ENCODE assay signal across 27 cellular contexts in the genomic region with DNA sequence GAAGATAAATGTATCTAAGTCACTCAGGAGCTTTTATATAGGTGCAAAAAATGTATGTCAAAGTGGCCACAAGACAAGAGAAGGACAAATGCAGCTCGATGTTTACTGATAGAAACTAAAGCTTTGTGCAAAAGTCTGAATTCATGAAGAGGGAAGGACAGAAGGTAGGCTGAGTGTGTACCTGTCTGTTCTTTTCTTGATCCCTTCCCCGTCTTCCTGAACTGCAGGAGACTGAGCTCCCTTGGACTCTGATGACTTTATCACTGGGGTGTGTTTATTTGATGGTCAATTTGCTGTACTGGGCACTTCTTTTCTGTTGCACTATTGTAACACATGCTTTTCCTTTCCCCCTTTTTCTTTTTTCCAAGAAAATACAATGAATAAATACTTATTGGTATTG. TPM values are rescaled to one million over a fixed set of nuclear protein-coding genes. Genes with fewer than 3 reads are reported as not detected.
DNase-seq lines count a peak whose midpoint lies in the region; ATAC-seq, FAIRE-seq and TF ChIP-seq lines count a peak whose summit lies in the region.
"Had no signal": no experiment of that assay in that cellular context is flagged by ENCODE, and none has a peak within 500 bp of the region (broad histone marks: within the 10 kb centered on the region; RNA-seq: fewer than 3 reads in every experiment).

No MANE protein-coding gene starts in this region.

- BruUV-seq in MCF 10A (replicated peaks; lab: Mats Ljungman, UMichigan), result no TSS peak
- BruUV-seq in mammary epithelial cell (replicated peaks; lab: Mats Ljungman, UMichigan), result no TSS peak

- no peaks in the 10 kb centered on the region for H3K9me3 ChIP-seq in mammary epithelial cell (replicated peaks; ENCODE audit: insufficient read depth, low read length)
- H3K9me3 ChIP-seq in mucosa of descending colon, result no peaks in the 10 kb centered on the region
- H3K9me3 ChIP-seq: A549; BLaER1 treated with 17β-estradiol and CSF1 and Interleukin-3, amounts not matched to agents 10 nM and 100 nM had no signal

- in situ Hi-C loops in mammary epithelial cell (cut with MboI; ENCODE audit: low sequenced_read_pairs in 2 of 2), result no loop called here

- H3K4me1 Mint-ChIP-seq in MCF 10A (ENCODE audit: insufficient read depth, unreplicated experiment), result peaks cover 20% of the 10 kb centered on the region
- H3K4me1 Mint-ChIP-seq: B cell had no signal

- H4K20me1 ChIP-seq in mammary epithelial cell (ENCODE audit: insufficient read depth, low read length), result no peaks in the 10 kb centered on the region
- H4K20me1 ChIP-seq: BLaER1 treated with 17β-estradiol and CSF1 and Interleukin-3, amounts not matched to agents 10 nM and 100 nM had no signal

- H3K27ac ChIP-seq in mammary epithelial cell (ENCODE audit: insufficient read depth, low read depth, low read length), result no peak overlapping the region
- H3K27ac ChIP-seq: 22Rv1; A549; BLaER1 treated with 17β-estradiol and CSF1 and Interleukin-3, amounts not matched to agents 10 nM and 100 nM; C4-2B had no signal

- dilution Hi-C loops in mammary epithelial cell (cut with HindIII; ENCODE audit: low sequenced_read_pairs), result no loop called here

- TF ChIP-seq CTCF in MCF 10A (IDR thresholded peaks at IDR 0.05; ENCODE audit: unreplicated experiment) (no peak), mammary epithelial cell (conservative IDR thresholded peaks at IDR 0.05 in 1 of 2, IDR thresholded peaks at IDR 0.05 in 1 of 2; ENCODE audit: extremely low read depth in 1 of 2, insufficient read depth in 1 of 2, low read depth in 1 of 2, low read length in 2 of 2) (no peak), bronchial epithelial cell (IDR thresholded peaks at IDR 0.05; ENCODE audit: insufficient read depth, low read length, severe bottlenecking) (no peak), mucosa of descending colon (IDR thresholded peaks at IDR 0.05) (no peak)

- peak overlapping the region; percentile 23 for H3K27ac Mint-ChIP-seq in MCF 10A (ENCODE audit: low read depth, unreplicated experiment)
- H3K27ac Mint-ChIP-seq: B cell; CD4-positive, alpha-beta T cell; CD8-positive, alpha-beta T cell had no signal

- peaks cover 6% of the 10 kb centered on the region for H3K36me3 Mint-ChIP-seq in MCF 10A (ENCODE audit: insufficient read depth, unreplicated experiment)

- POLR2A ChIA-PET in MCF 10A (lab: Yijun Ruan, JAX), result interaction anchor here (1.3 kb wide), 1 partner anchor 9 kb away, joined by 4 read pairs; no protein-coding TSS in a partner anchor

- intact Hi-C loops in MCF 10A (cut with micrococcal nuclease), result no loop called here
- intact Hi-C loops in mammary epithelial cell (cut with micrococcal nuclease), result no loop called here
- intact Hi-C loops in mucosa of descending colon (cut with DNase I, micrococcal nuclease), result no loop called here

- WGBS in mammary epithelial cell (ENCODE audit: low coverage, missing lambda C conversion rate), result 90% methylated on average over 2 of the region's 2 CpGs

- CTCF ChIA-PET in MCF 10A (lab: Yijun Ruan, JAX), result interaction anchor here (0.9 to 1.5 kb wide), 2 partner anchors 16 to 94 kb away, joined by 3 to 4 read pairs; no protein-coding TSS in a partner anchor
- CTCF ChIA-PET in mammary epithelial cell (lab: Charles Lee; ENCODE audit: low non-redundant PET), result no interaction called here

- no peak overlapping the region for H3K4me3 ChIP-seq in mammary epithelial cell (replicated peaks in 1 of 3; ENCODE audit: insufficient read depth in 1 of 3, low read depth in 2 of 3, low read length in 3 of 3)
- H3K4me3 ChIP-seq in bronchial epithelial cell (ENCODE audit: low read depth, low read length), result no peak overlapping the region
- H3K4me3 ChIP-seq in mucosa of descending colon, result no peak overlapping the region
- H3K4me3 ChIP-seq: A549; BLaER1 treated with 17β-estradiol and CSF1 and Interleukin-3, amounts not matched to agents 10 nM and 100 nM; GM12878 had no signal

- H2AFZ ChIP-seq in mammary epithelial cell (ENCODE audit: low read depth, low read length), result no peak overlapping the region

- DNase-seq in MCF 10A (ENCODE audit: unreplicated experiment) (no peak), mammary epithelial cell (no peak), bronchial epithelial cell (ENCODE audit: low read depth) (no peak), mucosa of descending colon (no peak), RPMI8226 (no peak)
- DNase-seq: AML-193; CD4-positive, alpha-beta T cell; CD8-positive, alpha-beta T cell; COR-L47; DMS 273 treated with DMSO at 0.1 percent for 48 hours; DMS153; DMS53; DMS79; DND-41; EL; GDM1 had no signal

- H3K79me2 ChIP-seq in mammary epithelial cell (ENCODE audit: insufficient read depth, low read length), result peaks cover 3% of the 10 kb centered on the region

- H3K27me3 ChIP-seq in mammary epithelial cell (ENCODE audit: insufficient read depth, low read length) (no peaks in the 10 kb centered on the region), bronchial epithelial cell (ENCODE audit: control insufficient read depth, insufficient read depth, low read length) (no peaks in the 10 kb centered on the region)
- H3K27me3 ChIP-seq: BLaER1 treated with 17β-estradiol and CSF1 and Interleukin-3, amounts not matched to agents 10 nM and 100 nM had no signal

- ATAC-seq in mucosa of descending colon (peak; percentile 56), GM21526 (IDR thresholded peaks at IDR 0.05; ENCODE audit: low FRiP score, unreplicated experiment) (no peak), HG03196 (IDR thresholded peaks at IDR 0.05; ENCODE audit: unreplicated experiment) (no peak)
- ATAC-seq: A549; CD8-positive, alpha-beta T cell; GM12878 had no signal

- no peak overlapping the region for H3K9ac ChIP-seq in mammary epithelial cell (ENCODE audit: insufficient read depth, low read length)
- H3K9ac ChIP-seq: BLaER1 treated with 17β-estradiol and CSF1 and Interleukin-3, amounts not matched to agents 10 nM and 100 nM had no signal

- H3K9me3 Mint-ChIP-seq in MCF 10A (ENCODE audit: unreplicated experiment), result peaks cover 7% of the 10 kb centered on the region
- H3K9me3 Mint-ChIP-seq: CD4-positive, alpha-beta T cell; CD8-positive, alpha-beta T cell had no signal

- no peaks in the 10 kb centered on the region for H3K36me3 ChIP-seq in mammary epithelial cell (ENCODE audit: insufficient read depth, low read length)
- no peaks in the 10 kb centered on the region for H3K36me3 ChIP-seq in bronchial epithelial cell (ENCODE audit: control insufficient read depth, insufficient read depth, low read length)
- H3K36me3 ChIP-seq in mucosa of descending colon (ENCODE audit: low read depth), result no peaks in the 10 kb centered on the region

- FAIRE-seq in bronchial epithelial cell (lab: Jason Lieb, UNC), result peak; percentile 18
- FAIRE-seq: A549, GM12878, GM12892, GM18507, GM19239 had no signal

- H3K4me3 Mint-ChIP-seq in MCF 10A (ENCODE audit: unreplicated experiment), result no peak overlapping the region
- H3K4me3 Mint-ChIP-seq: B cell; CD4-positive, alpha-beta T cell; CD8-positive, alpha-beta T cell had no signal

- H3K4me1 ChIP-seq in mammary epithelial cell (ENCODE audit: insufficient read depth, low read length) (peaks cover 3% of the 10 kb centered on the region), mucosa of descending colon (ENCODE audit: low read depth) (peaks cover 3% of the 10 kb centered on the region)
- H3K4me1 ChIP-seq: A549 had no signal

- no peak overlapping the region for H3K4me2 ChIP-seq in mammary epithelial cell (ENCODE audit: insufficient read depth, low read depth, low read length)
- H3K4me2 ChIP-seq: A549; BLaER1 treated with 17β-estradiol and CSF1 and Interleukin-3, amounts not matched to agents 10 nM and 100 nM had no signal

- no peaks in the 10 kb centered on the region for H3K27me3 Mint-ChIP-seq in MCF 10A (ENCODE audit: insufficient read depth, unreplicated experiment)
- H3K27me3 Mint-ChIP-seq: B cell; CD4-positive, alpha-beta T cell had no signal

RNA-seq across cellular contexts. Expression of a gene that starts 25.4 kb away (rescaled TPM):
- 31.4 and 31.8 TPM in 2 replicates for total RNA-seq in MCF 10A (2022)
- total RNA-seq in mammary epithelial cell, result 10 to 100 TPM in 1 of 2 donors, 1 to 10 TPM in 1; 9.7 to 27.3 TPM
- polyA plus RNA-seq in mammary epithelial cell, result 17.2 TPM
- 16.4 TPM for polyA minus RNA-seq in mammary epithelial cell
- total RNA-seq in bronchial epithelial cell, result 7.4 and 16.9 TPM in 2 replicates
- 10 to 100 TPM; 11.8 to 16.8 (median 12.9) TPM for total RNA-seq in mucosa of descending colon

RNA-seq across cellular contexts. Expression of a gene that starts 25.7 kb away (rescaled TPM):
- total RNA-seq in MCF 10A (2022), result 7.6 and 7.9 TPM in 2 replicates
- 1 to 10 TPM; 4.6 to 7.8 TPM for total RNA-seq in mammary epithelial cell
- 2.5 TPM for polyA plus RNA-seq in mammary epithelial cell
- polyA minus RNA-seq in mammary epithelial cell, result 0.88 TPM
- total RNA-seq in bronchial epithelial cell, result 3.2 and 4.4 TPM in 2 replicates
- total RNA-seq in mucosa of descending colon, result 1 to 10 TPM; 3.9 to 5.2 (median 4.9) TPM
